In the genomic region with DNA sequence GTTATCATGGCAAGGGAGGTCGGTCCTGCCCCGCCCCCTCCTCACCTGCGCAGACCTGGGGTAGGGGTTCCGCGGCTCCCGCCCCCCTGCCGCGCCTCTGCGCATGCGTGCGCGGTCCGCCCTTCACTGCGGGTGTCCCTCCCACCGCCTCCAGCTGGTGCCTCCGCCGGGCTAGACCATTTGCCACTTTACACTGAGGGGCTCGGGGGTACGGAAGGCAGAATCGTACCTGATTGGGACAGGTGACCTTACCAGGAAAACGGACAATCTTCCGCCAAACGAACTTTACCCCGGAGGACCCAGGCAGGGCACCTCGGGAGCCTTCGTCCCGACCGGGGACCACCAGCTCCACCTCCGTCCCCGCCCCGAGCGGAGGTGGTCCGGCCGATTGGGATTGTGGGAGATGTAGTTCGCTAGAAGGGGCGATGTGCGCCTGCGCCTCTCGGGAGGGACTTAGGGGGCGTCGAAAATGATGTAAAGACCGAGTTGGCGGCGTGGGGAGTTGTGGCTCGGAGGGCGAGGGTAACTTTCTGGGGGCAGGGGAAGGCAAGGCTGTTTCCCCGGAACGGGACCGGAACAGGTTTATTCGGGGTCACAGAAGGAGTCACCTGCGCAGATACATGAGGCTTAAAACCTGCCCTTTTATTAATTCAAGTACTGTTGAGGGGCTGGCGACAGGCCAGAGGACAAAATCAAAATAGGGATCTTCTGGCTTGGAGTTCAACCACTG, we compare ENCODE assay signal across 1 cellular context.
TF ChIP-seq lines count a peak whose summit lies in the region.

A gene with protein sequence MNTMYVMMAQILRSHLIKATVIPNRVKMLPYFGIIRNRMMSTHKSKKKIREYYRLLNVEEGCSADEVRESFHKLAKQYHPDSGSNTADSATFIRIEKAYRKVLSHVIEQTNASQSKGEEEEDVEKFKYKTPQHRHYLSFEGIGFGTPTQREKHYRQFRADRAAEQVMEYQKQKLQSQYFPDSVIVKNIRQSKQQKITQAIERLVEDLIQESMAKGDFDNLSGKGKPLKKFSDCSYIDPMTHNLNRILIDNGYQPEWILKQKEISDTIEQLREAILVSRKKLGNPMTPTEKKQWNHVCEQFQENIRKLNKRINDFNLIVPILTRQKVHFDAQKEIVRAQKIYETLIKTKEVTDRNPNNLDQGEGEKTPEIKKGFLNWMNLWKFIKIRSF (minus strand): TSS at position 344 of the 730 bp plus-strand sequence. CDS start 2,323 bp downstream, outside the sequence.

TF ChIP-seq in HepG2, 621 proteins besides CTCF, POLR2A, EP300 and RAD21 (continued from another document and continues in another):
- TF ChIP-seq ZNF430 (CRISPR knock-in tag; IDR thresholded peaks at IDR 0.05) = peak; percentile 76; the same call in 1 of the 2 replicates
- TF ChIP-seq TBX2 (CRISPR knock-in tag; IDR thresholded peaks at IDR 0.05; ENCODE audit: borderline replicate concordance) = peak; percentile 43; the same call in 1 of the 2 replicates
- TF ChIP-seq, protein P1, sequence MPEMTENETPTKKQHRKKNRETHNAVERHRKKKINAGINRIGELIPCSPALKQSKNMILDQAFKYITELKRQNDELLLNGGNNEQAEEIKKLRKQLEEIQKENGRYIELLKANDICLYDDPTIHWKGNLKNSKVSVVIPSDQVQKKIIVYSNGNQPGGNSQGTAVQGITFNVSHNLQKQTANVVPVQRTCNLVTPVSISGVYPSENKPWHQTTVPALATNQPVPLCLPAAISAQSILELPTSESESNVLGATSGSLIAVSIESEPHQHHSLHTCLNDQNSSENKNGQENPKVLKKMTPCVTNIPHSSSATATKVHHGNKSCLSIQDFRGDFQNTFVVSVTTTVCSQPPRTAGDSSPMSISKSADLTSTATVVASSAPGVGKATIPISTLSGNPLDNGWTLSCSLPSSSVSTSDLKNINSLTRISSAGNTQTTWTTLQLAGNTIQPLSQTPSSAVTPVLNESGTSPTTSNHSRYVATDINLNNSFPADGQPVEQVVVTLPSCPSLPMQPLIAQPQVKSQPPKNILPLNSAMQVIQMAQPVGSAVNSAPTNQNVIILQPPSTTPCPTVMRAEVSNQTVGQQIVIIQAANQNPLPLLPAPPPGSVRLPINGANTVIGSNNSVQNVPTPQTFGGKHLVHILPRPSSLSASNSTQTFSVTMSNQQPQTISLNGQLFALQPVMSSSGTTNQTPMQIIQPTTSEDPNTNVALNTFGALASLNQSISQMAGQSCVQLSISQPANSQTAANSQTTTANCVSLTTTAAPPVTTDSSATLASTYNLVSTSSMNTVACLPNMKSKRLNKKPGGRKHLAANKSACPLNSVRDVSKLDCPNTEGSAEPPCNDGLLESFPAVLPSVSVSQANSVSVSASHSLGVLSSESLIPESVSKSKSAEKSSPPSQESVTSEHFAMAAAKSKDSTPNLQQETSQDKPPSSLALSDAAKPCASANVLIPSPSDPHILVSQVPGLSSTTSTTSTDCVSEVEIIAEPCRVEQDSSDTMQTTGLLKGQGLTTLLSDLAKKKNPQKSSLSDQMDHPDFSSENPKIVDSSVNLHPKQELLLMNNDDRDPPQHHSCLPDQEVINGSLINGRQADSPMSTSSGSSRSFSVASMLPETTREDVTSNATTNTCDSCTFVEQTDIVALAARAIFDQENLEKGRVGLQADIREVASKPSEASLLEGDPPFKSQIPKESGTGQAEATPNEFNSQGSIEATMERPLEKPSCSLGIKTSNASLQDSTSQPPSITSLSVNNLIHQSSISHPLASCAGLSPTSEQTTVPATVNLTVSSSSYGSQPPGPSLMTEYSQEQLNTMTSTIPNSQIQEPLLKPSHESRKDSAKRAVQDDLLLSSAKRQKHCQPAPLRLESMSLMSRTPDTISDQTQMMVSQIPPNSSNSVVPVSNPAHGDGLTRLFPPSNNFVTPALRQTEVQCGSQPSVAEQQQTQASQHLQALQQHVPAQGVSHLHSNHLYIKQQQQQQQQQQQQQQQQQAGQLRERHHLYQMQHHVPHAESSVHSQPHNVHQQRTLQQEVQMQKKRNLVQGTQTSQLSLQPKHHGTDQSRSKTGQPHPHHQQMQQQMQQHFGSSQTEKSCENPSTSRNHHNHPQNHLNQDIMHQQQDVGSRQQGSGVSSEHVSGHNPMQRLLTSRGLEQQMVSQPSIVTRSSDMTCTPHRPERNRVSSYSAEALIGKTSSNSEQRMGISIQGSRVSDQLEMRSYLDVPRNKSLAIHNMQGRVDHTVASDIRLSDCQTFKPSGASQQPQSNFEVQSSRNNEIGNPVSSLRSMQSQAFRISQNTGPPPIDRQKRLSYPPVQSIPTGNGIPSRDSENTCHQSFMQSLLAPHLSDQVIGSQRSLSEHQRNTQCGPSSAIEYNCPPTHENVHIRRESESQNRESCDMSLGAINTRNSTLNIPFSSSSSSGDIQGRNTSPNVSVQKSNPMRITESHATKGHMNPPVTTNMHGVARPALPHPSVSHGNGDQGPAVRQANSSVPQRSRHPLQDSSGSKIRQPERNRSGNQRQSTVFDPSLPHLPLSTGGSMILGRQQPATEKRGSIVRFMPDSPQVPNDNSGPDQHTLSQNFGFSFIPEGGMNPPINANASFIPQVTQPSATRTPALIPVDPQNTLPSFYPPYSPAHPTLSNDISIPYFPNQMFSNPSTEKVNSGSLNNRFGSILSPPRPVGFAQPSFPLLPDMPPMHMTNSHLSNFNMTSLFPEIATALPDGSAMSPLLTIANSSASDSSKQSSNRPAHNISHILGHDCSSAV (CRISPR knock-in tag; IDR thresholded peaks at IDR 0.05; ENCODE audit: borderline replicate concordance) = no peak
- no peak for TF ChIP-seq ARID2 (CRISPR knock-in tag; IDR thresholded peaks at IDR 0.05; ENCODE audit: borderline replicate concordance)
- peak; percentile 77 for TF ChIP-seq ZNF547 (CRISPR knock-in tag; IDR thresholded peaks at IDR 0.05)
- TF ChIP-seq FOXA1 (IDR thresholded peaks at IDR 0.05) = no peak
- TF ChIP-seq FOXA1 (CRISPR knock-in tag; IDR thresholded peaks at IDR 0.05) = no peak
- TF ChIP-seq TAF15 (IDR thresholded peaks at IDR 0.05; ENCODE audit: low read depth, low read length, poor library complexity, severe bottlenecking) = peak; percentile 46
- TF ChIP-seq, protein P2, sequence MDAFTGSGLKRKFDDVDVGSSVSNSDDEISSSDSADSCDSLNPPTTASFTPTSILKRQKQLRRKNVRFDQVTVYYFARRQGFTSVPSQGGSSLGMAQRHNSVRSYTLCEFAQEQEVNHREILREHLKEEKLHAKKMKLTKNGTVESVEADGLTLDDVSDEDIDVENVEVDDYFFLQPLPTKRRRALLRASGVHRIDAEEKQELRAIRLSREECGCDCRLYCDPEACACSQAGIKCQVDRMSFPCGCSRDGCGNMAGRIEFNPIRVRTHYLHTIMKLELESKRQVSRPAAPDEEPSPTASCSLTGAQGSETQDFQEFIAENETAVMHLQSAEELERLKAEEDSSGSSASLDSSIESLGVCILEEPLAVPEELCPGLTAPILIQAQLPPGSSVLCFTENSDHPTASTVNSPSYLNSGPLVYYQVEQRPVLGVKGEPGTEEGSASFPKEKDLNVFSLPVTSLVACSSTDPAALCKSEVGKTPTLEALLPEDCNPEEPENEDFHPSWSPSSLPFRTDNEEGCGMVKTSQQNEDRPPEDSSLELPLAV (CRISPR knock-in tag; conservative IDR thresholded peaks at IDR 0.05; ENCODE audit: low read depth) = no peak
- TF ChIP-seq, protein P3, sequence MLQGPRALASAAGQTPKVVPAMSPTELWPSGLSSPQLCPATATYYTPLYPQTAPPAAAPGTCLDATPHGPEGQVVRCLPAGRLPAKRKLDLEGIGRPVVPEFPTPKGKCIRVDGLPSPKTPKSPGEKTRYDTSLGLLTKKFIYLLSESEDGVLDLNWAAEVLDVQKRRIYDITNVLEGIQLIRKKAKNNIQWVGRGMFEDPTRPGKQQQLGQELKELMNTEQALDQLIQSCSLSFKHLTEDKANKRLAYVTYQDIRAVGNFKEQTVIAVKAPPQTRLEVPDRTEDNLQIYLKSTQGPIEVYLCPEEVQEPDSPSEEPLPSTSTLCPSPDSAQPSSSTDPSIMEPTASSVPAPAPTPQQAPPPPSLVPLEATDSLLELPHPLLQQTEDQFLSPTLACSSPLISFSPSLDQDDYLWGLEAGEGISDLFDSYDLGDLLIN (CRISPR knock-in tag; IDR thresholded peaks at IDR 0.05; ENCODE audit: borderline replicate concordance) = no peak
- no peak for TF ChIP-seq SOX13 (IDR thresholded peaks at IDR 0.05)
- TF ChIP-seq SOX13 (CRISPR knock-in tag; conservative IDR thresholded peaks at IDR 0.05 in 1 of 2, IDR thresholded peaks at IDR 0.05 in 1 of 2) = no peak
- TF ChIP-seq PAX8 (CRISPR knock-in tag; IDR thresholded peaks at IDR 0.05; ENCODE audit: borderline replicate concordance) = peak; percentile 88; the same call in 1 of the 2 replicates
- TF ChIP-seq ZNF235 (CRISPR knock-in tag; IDR thresholded peaks at IDR 0.05; ENCODE audit: borderline replicate concordance) = 0 out of 2 replicates have a peak, but pooled peaks have one; percentile 26
- TF ChIP-seq, protein P4, sequence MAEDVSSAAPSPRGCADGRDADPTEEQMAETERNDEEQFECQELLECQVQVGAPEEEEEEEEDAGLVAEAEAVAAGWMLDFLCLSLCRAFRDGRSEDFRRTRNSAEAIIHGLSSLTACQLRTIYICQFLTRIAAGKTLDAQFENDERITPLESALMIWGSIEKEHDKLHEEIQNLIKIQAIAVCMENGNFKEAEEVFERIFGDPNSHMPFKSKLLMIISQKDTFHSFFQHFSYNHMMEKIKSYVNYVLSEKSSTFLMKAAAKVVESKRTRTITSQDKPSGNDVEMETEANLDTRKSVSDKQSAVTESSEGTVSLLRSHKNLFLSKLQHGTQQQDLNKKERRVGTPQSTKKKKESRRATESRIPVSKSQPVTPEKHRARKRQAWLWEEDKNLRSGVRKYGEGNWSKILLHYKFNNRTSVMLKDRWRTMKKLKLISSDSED (CRISPR knock-in tag; IDR thresholded peaks at IDR 0.05) = no peak
- peak; percentile 70; the same call in 1 of the 2 replicates for TF ChIP-seq ZNF709 (CRISPR knock-in tag; IDR thresholded peaks at IDR 0.05)
- no peak for TF ChIP-seq WIZ (CRISPR knock-in tag; IDR thresholded peaks at IDR 0.05)
- TF ChIP-seq SNAI1 (CRISPR knock-in tag; IDR thresholded peaks at IDR 0.05; ENCODE audit: borderline replicate concordance) = no peak
- TF ChIP-seq, protein P5, sequence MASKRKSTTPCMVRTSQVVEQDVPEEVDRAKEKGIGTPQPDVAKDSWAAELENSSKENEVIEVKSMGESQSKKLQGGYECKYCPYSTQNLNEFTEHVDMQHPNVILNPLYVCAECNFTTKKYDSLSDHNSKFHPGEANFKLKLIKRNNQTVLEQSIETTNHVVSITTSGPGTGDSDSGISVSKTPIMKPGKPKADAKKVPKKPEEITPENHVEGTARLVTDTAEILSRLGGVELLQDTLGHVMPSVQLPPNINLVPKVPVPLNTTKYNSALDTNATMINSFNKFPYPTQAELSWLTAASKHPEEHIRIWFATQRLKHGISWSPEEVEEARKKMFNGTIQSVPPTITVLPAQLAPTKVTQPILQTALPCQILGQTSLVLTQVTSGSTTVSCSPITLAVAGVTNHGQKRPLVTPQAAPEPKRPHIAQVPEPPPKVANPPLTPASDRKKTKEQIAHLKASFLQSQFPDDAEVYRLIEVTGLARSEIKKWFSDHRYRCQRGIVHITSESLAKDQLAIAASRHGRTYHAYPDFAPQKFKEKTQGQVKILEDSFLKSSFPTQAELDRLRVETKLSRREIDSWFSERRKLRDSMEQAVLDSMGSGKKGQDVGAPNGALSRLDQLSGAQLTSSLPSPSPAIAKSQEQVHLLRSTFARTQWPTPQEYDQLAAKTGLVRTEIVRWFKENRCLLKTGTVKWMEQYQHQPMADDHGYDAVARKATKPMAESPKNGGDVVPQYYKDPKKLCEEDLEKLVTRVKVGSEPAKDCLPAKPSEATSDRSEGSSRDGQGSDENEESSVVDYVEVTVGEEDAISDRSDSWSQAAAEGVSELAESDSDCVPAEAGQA (IDR thresholded peaks at IDR 0.05; ENCODE audit: low read depth) = no peak; the same call in none of the 2 replicates
- TF ChIP-seq, protein P5 (CRISPR knock-in tag; IDR thresholded peaks at IDR 0.05; ENCODE audit: borderline replicate concordance) = no peak
- TF ChIP-seq RFX5 (IDR thresholded peaks at IDR 0.05; ENCODE audit: low read depth, low read length) = no peak
- TF ChIP-seq HMG20B (CRISPR knock-in tag; conservative IDR thresholded peaks at IDR 0.05) = no peak
- TF ChIP-seq, protein P6, sequence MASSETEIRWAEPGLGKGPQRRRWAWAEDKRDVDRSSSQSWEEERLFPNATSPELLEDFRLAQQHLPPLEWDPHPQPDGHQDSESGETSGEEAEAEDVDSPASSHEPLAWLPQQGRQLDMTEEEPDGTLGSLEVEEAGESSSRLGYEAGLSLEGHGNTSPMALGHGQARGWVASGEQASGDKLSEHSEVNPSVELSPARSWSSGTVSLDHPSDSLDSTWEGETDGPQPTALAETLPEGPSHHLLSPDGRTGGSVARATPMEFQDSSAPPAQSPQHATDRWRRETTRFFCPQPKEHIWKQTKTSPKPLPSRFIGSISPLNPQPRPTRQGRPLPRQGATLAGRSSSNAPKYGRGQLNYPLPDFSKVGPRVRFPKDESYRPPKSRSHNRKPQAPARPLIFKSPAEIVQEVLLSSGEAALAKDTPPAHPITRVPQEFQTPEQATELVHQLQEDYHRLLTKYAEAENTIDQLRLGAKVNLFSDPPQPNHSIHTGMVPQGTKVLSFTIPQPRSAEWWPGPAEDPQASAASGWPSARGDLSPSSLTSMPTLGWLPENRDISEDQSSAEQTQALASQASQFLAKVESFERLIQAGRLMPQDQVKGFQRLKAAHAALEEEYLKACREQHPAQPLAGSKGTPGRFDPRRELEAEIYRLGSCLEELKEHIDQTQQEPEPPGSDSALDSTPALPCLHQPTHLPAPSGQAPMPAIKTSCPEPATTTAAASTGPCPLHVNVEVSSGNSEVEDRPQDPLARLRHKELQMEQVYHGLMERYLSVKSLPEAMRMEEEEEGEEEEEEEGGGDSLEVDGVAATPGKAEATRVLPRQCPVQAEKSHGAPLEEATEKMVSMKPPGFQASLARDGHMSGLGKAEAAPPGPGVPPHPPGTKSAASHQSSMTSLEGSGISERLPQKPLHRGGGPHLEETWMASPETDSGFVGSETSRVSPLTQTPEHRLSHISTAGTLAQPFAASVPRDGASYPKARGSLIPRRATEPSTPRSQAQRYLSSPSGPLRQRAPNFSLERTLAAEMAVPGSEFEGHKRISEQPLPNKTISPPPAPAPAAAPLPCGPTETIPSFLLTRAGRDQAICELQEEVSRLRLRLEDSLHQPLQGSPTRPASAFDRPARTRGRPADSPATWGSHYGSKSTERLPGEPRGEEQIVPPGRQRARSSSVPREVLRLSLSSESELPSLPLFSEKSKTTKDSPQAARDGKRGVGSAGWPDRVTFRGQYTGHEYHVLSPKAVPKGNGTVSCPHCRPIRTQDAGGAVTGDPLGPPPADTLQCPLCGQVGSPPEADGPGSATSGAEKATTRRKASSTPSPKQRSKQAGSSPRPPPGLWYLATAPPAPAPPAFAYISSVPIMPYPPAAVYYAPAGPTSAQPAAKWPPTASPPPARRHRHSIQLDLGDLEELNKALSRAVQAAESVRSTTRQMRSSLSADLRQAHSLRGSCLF (CRISPR knock-in tag; IDR thresholded peaks at IDR 0.05; ENCODE audit: borderline replicate concordance) = no peak
- TF ChIP-seq ZNF737 (CRISPR knock-in tag; IDR thresholded peaks at IDR 0.05; ENCODE audit: borderline replicate concordance) = no peak
